8 cellular contexts compared by ENCODE assay signal in genomic region chr7:141074162-141074989, GRCh38.
DNase-seq lines count a peak whose midpoint lies in the region; ATAC-seq lines count a peak whose summit lies in the region.

No MANE protein-coding gene starts in this region.

- peaks cover 41% of the 10 kb centered on the region for H3K27me3 Mint-ChIP-seq in activated naive CD8-positive, alpha-beta T cell treated with anti-CD3 and anti-CD28 coated beads, Interleukin-2, amount 50 U/mL, for 24 hours

- H3K4me3 ChIP-seq in iPS-18a (ENCODE audit: low read length) = peak overlapping the region; percentile 87
- H3K4me3 ChIP-seq in skeletal muscle cell (ENCODE audit: low read depth, low read length) = peak overlapping the region; percentile 49

- peak overlapping the region; percentile 64 for H3K4me3 Mint-ChIP-seq in activated naive CD8-positive, alpha-beta T cell treated with anti-CD3 and anti-CD28 coated beads, Interleukin-2, amount 50 U/mL, for 24 hours

- peak overlapping the region; percentile 74 for H3K9ac ChIP-seq in iPS-18a (ENCODE audit: low read length)

- DNase-seq in NCI-H2029 treated with DMSO at 0.1 percent for 48 hours (lab: John Stamatoyannopoulos, UW) = peak; percentile 40
- no peak for DNase-seq in NCI-H2029 (lab: John Stamatoyannopoulos, UW)
- peak; percentile 48 for DNase-seq in NCI-H1105 (lab: John Stamatoyannopoulos, UW)
- peak; percentile 9 for DNase-seq in activated naive CD8-positive, alpha-beta T cell treated with anti-CD3 and anti-CD28 coated beads, Interleukin-2, amount 50 U/mL, for 24 hours
- no peak for DNase-seq in skeletal muscle cell (ENCODE audit: low read depth)
- no peak for DNase-seq in OCI-M2 (lab: John Stamatoyannopoulos, UW; ENCODE audit: unreplicated experiment)
- DNase-seq in cortex of kidney (lab: John Stamatoyannopoulos, UW) = no peak

- no peaks in the 10 kb centered on the region for H3K36me3 Mint-ChIP-seq in activated naive CD8-positive, alpha-beta T cell treated with anti-CD3 and anti-CD28 coated beads, Interleukin-2, amount 50 U/mL, for 24 hours (ENCODE audit: low read depth)

- H3K9me3 Mint-ChIP-seq in activated naive CD8-positive, alpha-beta T cell treated with anti-CD3 and anti-CD28 coated beads, Interleukin-2, amount 50 U/mL, for 24 hours = no peaks in the 10 kb centered on the region

- H3K27me3 ChIP-seq in iPS-18a (ENCODE audit: control insufficient read depth, insufficient read depth, low read length) = peaks cover 45% of the 10 kb centered on the region

- no peak overlapping the region for H3K27ac Mint-ChIP-seq in activated naive CD8-positive, alpha-beta T cell treated with anti-CD3 and anti-CD28 coated beads, Interleukin-2, amount 50 U/mL, for 24 hours

- no peaks in the 10 kb centered on the region for H3K36me3 ChIP-seq in iPS-18a (ENCODE audit: control insufficient read depth, low read depth, low read length)

- H3K4me1 Mint-ChIP-seq in activated naive CD8-positive, alpha-beta T cell treated with anti-CD3 and anti-CD28 coated beads, Interleukin-2, amount 50 U/mL, for 24 hours = peaks cover 20% of the 10 kb centered on the region

- ATAC-seq in activated naive CD8-positive, alpha-beta T cell treated with anti-CD3 and anti-CD28 coated beads, Interleukin-2, amount 50 U/mL, for 24 hours = peak; percentile 29

- H3K4me1 ChIP-seq in iPS-18a (ENCODE audit: control insufficient read depth, low read depth, low read length) = peaks cover 17% of the 10 kb centered on the region

- H3K9me3 ChIP-seq in iPS-18a (ENCODE audit: control insufficient read depth, low read depth, low read length) = no peaks in the 10 kb centered on the region

- no peak overlapping the region for H3K27ac ChIP-seq in iPS-18a (ENCODE audit: low read length)

Comparison
In these comparisons a context has a peak if more than half of its experiments do, and no peak if none do; other contexts are left out.
1. DNase-seq: peak in NCI-H2029 treated with DMSO at 0.1 percent for 48 hours (single experiment), NCI-H1105 (single experiment) and activated naive CD8-positive, alpha-beta T cell treated with anti-CD3 and anti-CD28 coated beads, Interleukin-2, amount 50 U/mL, for 24 hours (single experiment); none in NCI-H2029 (single experiment), skeletal muscle cell (single experiment), OCI-M2 (single experiment) and cortex of kidney (single experiment).